ENCODE assay signal across 13 cellular contexts in genomic region chr1:162111572-162111971, GRCh38. TPM values are rescaled to one million over a fixed set of nuclear protein-coding genes. Genes with fewer than 3 reads are reported as not detected.
DNase-seq lines count a peak whose midpoint lies in the region; ATAC-seq and TF ChIP-seq lines count a peak whose summit lies in the region.
"Had no signal": no experiment of that assay in that cellular context is flagged by ENCODE, and none has a peak within 500 bp of the region (broad histone marks: within the 10 kb centered on the region; RNA-seq: fewer than 3 reads in every experiment).

No MANE protein-coding gene starts in this region.

- ATAC-seq in aorta (ENCODE audit: low FRiP score): peak; percentile 42
- ATAC-seq: CD8-positive, alpha-beta T cell; HepG2 had no signal

- no peaks in the 10 kb centered on the region for H3K27me3 Mint-ChIP-seq in endodermal cell (ENCODE audit: insufficient read depth)

- peaks cover 3% of the 10 kb centered on the region for H3K36me3 Mint-ChIP-seq in endodermal cell (ENCODE audit: low read depth)
- H3K36me3 Mint-ChIP-seq: CD14-positive monocyte; CD8-positive, alpha-beta T cell had no signal

- WGBS in aorta, 2 donors: 38 to 44% methylated on average over 4 of the region's 4 CpGs
- 95 to 96% methylated on average over 2 to 4 of the region's 4 CpGs for WGBS in endodermal cell (ENCODE audit: insufficient coverage in 1 of 2, insufficient read length in 1 of 2), 2 experiments

- H3K4me1 Mint-ChIP-seq in endodermal cell: no peaks in the 10 kb centered on the region

- no peak for TF ChIP-seq CTCF in fibroblast of mammary gland (conservative IDR thresholded peaks at IDR 0.05; ENCODE audit: control insufficient read depth, insufficient read depth, low read depth, low read length)
- no peak for TF ChIP-seq CTCF in endodermal cell (conservative IDR thresholded peaks at IDR 0.05)

- H3K9ac ChIP-seq in endodermal cell (ENCODE audit: extremely low read depth, low read length, poor library complexity, severe bottlenecking): no peak overlapping the region

- H3K27me3 ChIP-seq in MG63: peaks cover 4% of the 10 kb centered on the region; the same call in 1 of the 2 replicates
- H3K27me3 ChIP-seq in aorta (ENCODE audit: control insufficient read depth in 1 of 2, insufficient read depth in 2 of 2, low read length in 1 of 2): no peaks in the 10 kb centered on the region
- no peaks in the 10 kb centered on the region for H3K27me3 ChIP-seq in endodermal cell (ENCODE audit: control insufficient read depth, insufficient read depth, low read length, poor library complexity, severe bottlenecking)

- H3K4me1 ChIP-seq in aorta (ENCODE audit: control insufficient read depth in 1 of 2, insufficient read depth in 2 of 2, low read length in 2 of 2) (peaks cover 0 to 4% of the 10 kb centered on the region in 2 donors), endodermal cell (ENCODE audit: control insufficient read depth, insufficient read depth, low read length) (no peaks in the 10 kb centered on the region)
- H3K4me1 ChIP-seq: HAP-1 had no signal

- no peaks in the 10 kb centered on the region for H3K36me3 ChIP-seq in MG63
- no peaks in the 10 kb centered on the region for H3K36me3 ChIP-seq in aorta (ENCODE audit: control insufficient read depth in 1 of 2, insufficient read depth in 2 of 2, low read length in 1 of 2)
- no peaks in the 10 kb centered on the region for H3K36me3 ChIP-seq in endodermal cell (ENCODE audit: control insufficient read depth, insufficient read depth, low read length)
- H3K36me3 ChIP-seq: HAP-1 had no signal

- intact Hi-C loops in aorta (cut with DNase I): no loop called here

- H3K27ac ChIP-seq in aorta (ENCODE audit: low read depth in 1 of 2, low read length in 2 of 2) (no peak overlapping the region), endodermal cell (ENCODE audit: low read depth, low read length) (no peak overlapping the region)

- DNase-seq in EH (ENCODE audit: low read depth) (peak; percentile 46), MG63 (peak; percentile 34), fibroblast of mammary gland (ENCODE audit: low read depth) (peak; percentile 27), aorta (no peak), endodermal cell (no peak), NCI-H82 (lab: John Stamatoyannopoulos, UW) (no peak), NCI-H1694 treated with DMSO at 0.1 percent for 48 hours (lab: John Stamatoyannopoulos, UW) (no peak)
- DNase-seq: CD8-positive, alpha-beta T cell; COR-L47; HFFc6 had no signal

- H3K9me3 ChIP-seq in MG63 (no peaks in the 10 kb centered on the region), aorta (ENCODE audit: control insufficient read depth, low read length) (no peaks in the 10 kb centered on the region), endodermal cell (ENCODE audit: control insufficient read depth, low read length) (peaks cover 14% of the 10 kb centered on the region)
- H3K9me3 ChIP-seq: HAP-1 had no signal

- no peak overlapping the region for H3K4me3 Mint-ChIP-seq in endodermal cell
- H3K4me3 Mint-ChIP-seq: CD14-positive monocyte; CD8-positive, alpha-beta T cell; HFFc6 had no signal

- H3K27ac Mint-ChIP-seq in endodermal cell: no peak overlapping the region
- H3K27ac Mint-ChIP-seq: CD8-positive, alpha-beta T cell; HFFc6 had no signal

- peaks cover 8% of the 10 kb centered on the region for H3K9me3 Mint-ChIP-seq in endodermal cell
- H3K9me3 Mint-ChIP-seq: HFFc6 had no signal

- H3K4me3 ChIP-seq in MG63 (no peak overlapping the region), fibroblast of mammary gland (ENCODE audit: control insufficient read depth, low read depth, low read length) (no peak overlapping the region), aorta (ENCODE audit: low read length in 2 of 2) (no peak overlapping the region), endodermal cell (ENCODE audit: low read length) (no peak overlapping the region)
- H3K4me3 ChIP-seq: HAP-1 had no signal

RNA-seq across cellular contexts. Expression of gene NOS1AP, which starts 42.1 kb away (rescaled TPM):
- total RNA-seq in MG63 (2014; rRNA removed; shearing (Covaris generic); ENCODE audit: low replicate concordance): not detected in 2 replicates
- 1 to 10 TPM; 3.5 to 4.8 TPM for total RNA-seq in aorta
- polyA plus RNA-seq in aorta: 1 to 10 TPM in 1 of 2 donors, under 1 TPM in 1; 0.97 to 2.6 TPM
- total RNA-seq in endodermal cell: 1 to 10 TPM; 4.8 to 5.9 TPM
- polyA plus RNA-seq in endodermal cell (2013, experiment 1 of 2): 5.5 TPM
- 4.8 TPM for polyA plus RNA-seq in endodermal cell (2013, experiment 2 of 2)
- total RNA-seq: CD8-positive, alpha-beta T cell had no signal
- polyA plus RNA-seq: CD14-positive monocyte had no signal

Comparison
In these comparisons a context has a peak if more than half of its experiments do, and no peak if none do; other contexts are left out.
1. DNase-seq: peak in EH (single experiment), MG63 (single experiment) and fibroblast of mammary gland (single experiment); none in aorta (0 of 2), endodermal cell (single experiment), NCI-H82 (single experiment) and NCI-H1694 treated with DMSO at 0.1 percent for 48 hours (single experiment).